ENCODE assay signal across 35 cellular contexts in the genomic region with DNA sequence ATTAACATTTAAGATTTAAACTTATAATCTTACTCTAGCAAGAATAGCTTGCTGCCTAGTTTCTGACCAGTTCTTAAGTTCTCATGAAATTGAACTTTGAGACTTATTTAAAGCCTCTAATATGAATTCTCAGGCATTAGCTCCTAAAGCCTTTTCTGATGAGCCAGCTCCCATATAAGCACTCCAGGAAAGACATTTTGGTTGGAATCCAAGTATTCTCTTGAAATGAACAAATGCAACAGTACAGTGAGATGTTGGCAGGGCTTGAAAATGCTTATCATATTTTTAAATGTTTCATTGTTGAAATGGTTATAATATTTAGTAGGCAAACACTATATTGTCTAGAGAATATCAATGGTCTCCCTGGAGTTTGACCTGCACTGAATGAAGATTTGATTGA.
A peak's percentile ranks its signal among the peaks of the same experiment; 100 is the strongest.
DNase-seq lines count a peak whose midpoint lies in the region; ATAC-seq and TF ChIP-seq lines count a peak whose summit lies in the region.
"Had no signal": no experiment of that assay in that cellular context is flagged by ENCODE, and none has a peak within 500 bp of the region (broad histone marks: within the 10 kb centered on the region; RNA-seq: fewer than 3 reads in every experiment).

No MANE protein-coding gene starts in this region.

- no peaks in the 10 kb centered on the region for H3F3A ChIP-seq in GM23248 (ENCODE audit: insufficient read depth)

- H2AFZ ChIP-seq in GM23248: no peak overlapping the region
- H2AFZ ChIP-seq: hepatocyte had no signal

- H3K4me2 ChIP-seq in GM23248 (ENCODE audit: unreplicated experiment): peak overlapping the region; percentile 34
- H3K4me2 ChIP-seq: hepatocyte had no signal

- in situ Hi-C loops in GM23248 (cut with MboI): loop anchor here (10.0 kb wide), 1 partner anchor 185 kb away; no protein-coding TSS in a partner anchor

- no peak for TF ChIP-seq CTCF in retinal pigment epithelial cell (conservative IDR thresholded peaks at IDR 0.05; ENCODE audit: low read depth, low read length)

- no peak for ATAC-seq in GM18873 (IDR thresholded peaks at IDR 0.05; ENCODE audit: low FRiP score, unreplicated experiment)
- ATAC-seq: activated CD4-positive, CD25-positive, alpha-beta regulatory T cell treated with anti-CD3 and anti-CD28 coated beads, Interleukin-2, amount 50 U/mL, for 24 hours; activated naive CD8-positive, alpha-beta T cell treated with anti-CD3 and anti-CD28 coated beads, Interleukin-2, amount 50 U/mL, for 24 hours; activated T-cell treated with anti-CD3 and anti-CD28 coated beads, Interleukin-2, amount 50 U/mL, for 72 hours; HepG2; natural killer cell; Right ventricle myocardium inferior; T-helper 17 cell had no signal

- H3K9ac ChIP-seq in GM23248: no peak overlapping the region

- H3K9me3 ChIP-seq in GM23248 (ENCODE audit: low read depth): no peaks in the 10 kb centered on the region
- H3K9me3 ChIP-seq: breast epithelium, Caco-2, colonic mucosa had no signal

- no peaks in the 10 kb centered on the region for H3K9me2 ChIP-seq in GM23248 (ENCODE audit: insufficient read depth)

- H3K4me3 ChIP-seq in GM23248: no peak overlapping the region
- no peak overlapping the region for H3K4me3 ChIP-seq in retinal pigment epithelial cell (ENCODE audit: low read length)
- H3K4me3 ChIP-seq: breast epithelium, colonic mucosa, hepatocyte, lung, skin epidermis had no signal

- H3K4me1 ChIP-seq in GM23248 (ENCODE audit: insufficient read depth): peaks cover 32% of the 10 kb centered on the region
- H3K4me1 ChIP-seq: breast epithelium, Caco-2, colonic mucosa had no signal

- no peaks in the 10 kb centered on the region for H4K20me1 ChIP-seq in GM23248 (ENCODE audit: insufficient read depth)

- no peak overlapping the region for H3K27ac ChIP-seq in GM23248
- H3K27ac ChIP-seq: breast epithelium, C4-2B, colonic mucosa, epithelial cell of prostate, hepatocyte had no signal

- no peaks in the 10 kb centered on the region for H3K27me3 ChIP-seq in GM23248 (replicated peaks; ENCODE audit: insufficient read depth)
- H3K27me3 ChIP-seq: breast epithelium, colonic mucosa, hepatocyte had no signal

- H3K79me2 ChIP-seq in GM23248 (ENCODE audit: insufficient read depth): no peaks in the 10 kb centered on the region
- H3K79me2 ChIP-seq: hepatocyte had no signal

- H3K36me3 ChIP-seq in GM23248 (ENCODE audit: low read depth): no peaks in the 10 kb centered on the region
- H3K36me3 ChIP-seq: breast epithelium, colonic mucosa had no signal

- DNase-seq in GM23248 (peak; percentile 59), astrocyte of the hippocampus (ENCODE audit: low read depth, low spot score) (peak; percentile 23), fibroblast of peridontal ligament (ENCODE audit: extremely low read depth) (peak; percentile 68), retinal pigment epithelial cell (ENCODE audit: low read depth) (peak; percentile 69), NCI-H446 (lab: John Stamatoyannopoulos, UW) (no peak), NCI-H2107 treated with DMSO at 0.1 percent for 48 hours (lab: John Stamatoyannopoulos, UW; ENCODE audit: unreplicated experiment) (no peak), HPDE6-E6E7 (ENCODE audit: extremely low spot score) (no peak)
- DNase-seq: activated CD4-positive, alpha-beta T cell treated with anti-CD3 and anti-CD28 coated beads, Interleukin-2, amount 50 U/mL, for 48 hours; activated naive CD4-positive, alpha-beta T cell; activated naive CD8-positive, alpha-beta T cell treated with anti-CD3 and anti-CD28 coated beads, Interleukin-2, amount 50 U/mL, for 24 hours; activated T-cell treated with anti-CD3 and anti-CD28 coated beads, Interleukin-2, amount 50 U/mL, for 72 hours; Caco-2; colonic mucosa; DMS53; effector memory CD4-positive, alpha-beta T cell; foreskin melanocyte; GDM1; Karpas-422; natural killer cell; NCI-H1417 treated with DMSO at 0.1 percent for 48 hours; NCI-H2029 treated with DMSO at 0.1 percent for 48 hours; NCI-H69; substantia nigra; T-helper 17 cell; trophoblast cell had no signal

Comparison
In these comparisons a context has a peak if more than half of its experiments do, and no peak if none do; other contexts are left out.
1. DNase-seq: peak in GM23248 (single experiment), astrocyte of the hippocampus (single experiment), fibroblast of peridontal ligament (single experiment) and retinal pigment epithelial cell (single experiment); none in NCI-H446 (0 of 2), NCI-H2107 treated with DMSO at 0.1 percent for 48 hours (single experiment) and HPDE6-E6E7 (single experiment).